ENCODE assay signal across 8 cellular contexts in the genomic region with DNA sequence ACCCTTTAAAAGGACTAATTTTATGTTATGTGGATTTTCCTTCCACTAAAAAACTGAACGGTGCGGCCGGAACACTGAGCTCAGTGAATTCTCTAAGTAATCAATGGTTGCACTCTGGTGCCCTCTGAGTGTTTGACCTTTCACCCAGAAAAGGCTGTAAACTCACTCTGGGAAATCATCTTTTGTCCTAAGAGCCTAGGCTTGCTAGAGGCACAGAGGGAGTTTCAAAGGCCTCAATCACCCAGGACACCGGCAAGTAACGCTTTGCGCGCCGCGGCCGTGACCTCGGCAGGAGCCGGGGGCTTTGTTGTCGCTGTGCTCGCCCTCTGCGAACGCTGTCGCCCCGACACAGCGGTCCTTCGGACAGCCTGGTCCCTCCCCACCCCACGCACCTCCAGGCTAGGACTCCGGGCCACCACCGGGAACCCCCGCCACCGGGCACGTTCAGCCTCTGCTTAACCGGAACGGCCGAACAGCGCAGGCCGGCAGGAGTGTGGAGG. TPM values are rescaled to one million over a fixed set of nuclear protein-coding genes. Genes with fewer than 3 reads are reported as not detected.
DNase-seq lines count a peak whose midpoint lies in the region; ATAC-seq and TF ChIP-seq lines count a peak whose summit lies in the region.

No MANE protein-coding gene starts in this region.

- TF ChIP-seq CTCF in AG04449 (IDR thresholded peaks at IDR 0.05; ENCODE audit: insufficient read depth, low read length, missing control alignments): no peak
- no peak for TF ChIP-seq CTCF in VCaP (conservative IDR thresholded peaks at IDR 0.05)
- no peak for TF ChIP-seq CTCF in foreskin keratinocyte (conservative IDR thresholded peaks at IDR 0.05)
- TF ChIP-seq CTCF in gastrocnemius medialis (IDR thresholded peaks at IDR 0.05 in 4 of 5, conservative IDR thresholded peaks at IDR 0.05 in 1 of 5): peak in 1 of 5 experiments; percentile 6

- H3K9me3 ChIP-seq in gastrocnemius medialis: no peaks in the 10 kb centered on the region

- intact Hi-C loops in gastrocnemius medialis (cut with DNase I; ENCODE audit: low total_unique reads): loop anchor here (1.0 kb wide), 2 partner anchors 73 to 340 kb away; partner anchors contain the start of genes NAA35 and TUT7

- H3K27me3 ChIP-seq in foreskin keratinocyte (no peaks in the 10 kb centered on the region), gastrocnemius medialis (no peaks in the 10 kb centered on the region)

- CTCF ChIA-PET in AG04449 (lab: Yijun Ruan, JAX): interaction anchor here (1.4 kb wide), 1 partner anchor 81 kb away, joined by 4 read pairs; no protein-coding TSS in a partner anchor

- POLR2A ChIA-PET in AG04449 (lab: Yijun Ruan, JAX): interaction anchor here (0.7 kb wide), 1 partner anchor 18 kb away, joined by 3 read pairs; no protein-coding TSS in a partner anchor

- peak overlapping the region; percentile 96 for H3K4me3 ChIP-seq in AG04449 (ENCODE audit: low read depth, low read length)
- peak overlapping the region; percentile 87 to 98 (median 94) for H3K4me3 ChIP-seq in gastrocnemius medialis

- no peak for TF ChIP-seq POLR2A in gastrocnemius medialis (IDR thresholded peaks at IDR 0.05)

- ATAC-seq in GM18517 (IDR thresholded peaks at IDR 0.05; ENCODE audit: unreplicated experiment): peak; percentile 2
- ATAC-seq in HG03159 (IDR thresholded peaks at IDR 0.05; ENCODE audit: unreplicated experiment): peak; percentile 38
- ATAC-seq in foreskin keratinocyte: peak; percentile 1
- peak; percentile 32 to 39 for ATAC-seq in gastrocnemius medialis

- DNase-seq in AG04449 (ENCODE audit: low read depth, low spot score) (no peak), foreskin keratinocyte (peak; percentile 11 to 29), gastrocnemius medialis (no peak), GM19238 (ENCODE audit: insufficient read length, low spot score) (no peak), ureter (ENCODE audit: low spot score) (no peak)

- in situ Hi-C loops in gastrocnemius medialis (cut with MboI; ENCODE audit: low sequenced_read_pairs in 4 of 4): loop anchor here in 1 of 4 donors (25.0 kb wide), 1 partner anchor 344 kb away; the partner anchor contains the start of gene NAA35

- peaks cover 4% of the 10 kb centered on the region for H3K4me1 ChIP-seq in foreskin keratinocyte
- H3K4me1 ChIP-seq in gastrocnemius medialis: peaks cover 45 to 51% of the 10 kb centered on the region in 2 donors

- no peaks in the 10 kb centered on the region for H3K36me3 ChIP-seq in gastrocnemius medialis

- H3K27ac ChIP-seq in VCaP (peak overlapping the region; percentile 90), foreskin keratinocyte (peak overlapping the region; percentile 84), gastrocnemius medialis (peak overlapping the region; percentile 95 to 99 (median 97))

RNA-seq across cellular contexts. Expression of gene ISCA1, which starts 0.7 kb away (rescaled TPM):
- total RNA-seq in foreskin keratinocyte (24.4 and 24.5 TPM in 2 replicates), gastrocnemius medialis (100 to 1,000 TPM in 1 of 4 donors, 10 to 100 TPM in 3; 59.8 to 115 (median 89.9) TPM), ureter (30.6 TPM)
- polyA plus RNA-seq in foreskin keratinocyte: 20.0 and 21.7 TPM in 2 replicates

RNA-seq across cellular contexts. Expression of gene C9orf153, which starts 22.2 kb away (rescaled TPM):
- total RNA-seq in foreskin keratinocyte (0.28 TPM in 1 of 2 replicates, not detected in the other), gastrocnemius medialis (under 1 TPM in 2 of 4 donors, not detected in 2; 0.17 to 0.87 TPM), ureter (0.36 TPM)
- polyA plus RNA-seq in foreskin keratinocyte: 0.09 and 0.23 TPM in 2 replicates

Comparison
In these comparisons a context has a peak if more than half of its experiments do, and no peak if none do; other contexts are left out.
1. DNase-seq: peak in foreskin keratinocyte (2 of 2); none in AG04449 (single experiment), gastrocnemius medialis (0 of 2), GM19238 (single experiment) and ureter (single experiment).
2. Peak in every context shown above with its lines, with median percentiles within 50 percentile points of each other: ATAC-seq and H3K27ac ChIP-seq.